Comparison of ENCODE assay signal across 1 cellular context in the genomic region with DNA sequence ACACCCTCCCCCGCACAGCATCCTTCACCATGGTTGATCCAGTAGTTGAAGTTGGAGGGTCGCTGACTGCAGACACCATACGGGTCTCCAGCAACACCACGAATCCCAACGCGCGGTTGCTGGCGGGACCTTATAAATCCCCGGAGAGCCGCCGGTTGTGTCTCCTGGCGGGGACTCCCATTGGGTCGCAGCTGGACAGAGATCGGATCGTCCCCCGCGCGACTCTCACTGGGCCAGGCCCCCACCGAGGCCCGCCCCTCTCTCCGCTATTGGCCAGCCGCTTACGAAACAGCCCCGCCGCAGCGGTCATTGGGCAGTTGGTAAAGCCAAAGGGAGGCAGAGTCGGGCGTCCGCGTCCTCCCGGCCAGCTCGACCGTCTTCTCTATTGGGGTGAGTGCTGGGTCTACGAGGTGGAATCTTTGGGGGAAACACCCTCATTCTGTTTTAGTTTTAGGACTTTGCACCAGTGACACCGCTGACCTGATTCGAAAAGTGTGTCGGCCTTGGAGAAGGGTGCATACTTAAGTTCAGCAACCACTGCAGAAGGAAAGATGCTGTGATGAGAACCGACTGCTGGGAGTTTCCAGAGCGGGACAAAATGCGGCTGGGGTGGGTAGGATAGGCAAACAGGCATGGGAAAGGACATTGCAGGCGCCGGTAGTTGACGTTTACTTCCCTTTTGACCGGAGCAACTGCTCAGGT.
TF ChIP-seq lines count a peak whose summit lies in the region.

No MANE protein-coding gene starts in this region.

TF ChIP-seq in HEK293, 187 proteins besides CTCF, POLR2A, EP300 and RAD21 (continued from another document):
- TF ChIP-seq PRDM10 (tag by site-specific recombination; IDR thresholded peaks at IDR 0.05) (peak; percentile 54; the same call in 1 of the 2 replicates), PBX3 (CRISPR knock-in tag; IDR thresholded peaks at IDR 0.05) (no peak)
